In the genomic region with DNA sequence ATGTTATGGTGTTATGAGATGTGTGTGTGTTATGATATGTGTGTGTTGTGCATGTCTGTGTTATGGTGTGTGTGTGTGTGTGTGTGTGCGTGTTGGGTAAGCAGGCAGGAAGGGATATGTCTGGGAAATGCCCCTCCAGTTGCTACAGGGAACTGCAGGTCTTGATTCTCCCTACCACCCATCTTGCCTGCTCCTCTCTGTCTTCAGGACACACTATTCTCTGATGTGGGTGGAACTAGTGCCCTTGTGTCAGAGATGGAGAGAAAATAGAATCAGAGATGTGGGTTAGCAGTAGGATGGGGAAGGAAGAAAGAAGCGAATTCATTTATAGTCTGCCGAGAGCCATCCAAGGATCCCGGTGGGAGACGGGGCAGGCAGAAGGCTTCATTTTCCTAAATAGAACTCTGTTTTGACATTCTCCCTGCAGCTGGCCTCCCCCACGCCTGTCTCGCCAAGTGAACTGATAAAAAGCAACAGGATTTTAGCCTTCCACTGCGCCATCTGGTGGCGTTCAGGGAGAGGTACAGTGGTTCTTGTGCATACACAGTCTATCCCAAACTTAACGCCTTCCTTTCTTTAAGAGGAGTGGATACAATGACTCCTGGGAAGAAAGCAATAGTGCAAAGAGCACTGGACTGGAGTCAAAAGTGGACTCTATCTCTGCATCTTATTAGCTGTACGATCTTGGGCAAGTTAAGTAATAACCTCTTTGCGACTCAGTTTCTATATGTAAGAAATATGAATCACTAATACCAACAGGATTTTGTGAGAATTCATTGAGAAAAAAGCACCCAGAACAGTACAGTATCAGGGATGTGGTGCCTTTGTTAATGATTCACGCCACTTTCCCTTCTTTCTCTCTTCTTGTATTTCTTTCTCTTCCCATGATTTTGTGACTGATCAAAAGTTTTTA, we compare ENCODE assay signal across 8 cellular contexts. TPM values are rescaled to one million over a fixed set of nuclear protein-coding genes. Genes with fewer than 3 reads are reported as not detected.
A peak's percentile ranks its signal among the peaks of the same experiment; 100 is the strongest.
DNase-seq lines count a peak whose midpoint lies in the region; ATAC-seq, FAIRE-seq and TF ChIP-seq lines count a peak whose summit lies in the region.

No MANE protein-coding gene starts in this region.

- ATAC-seq in HG02870 (IDR thresholded peaks at IDR 0.05; ENCODE audit: unreplicated experiment) = peak; percentile 77
- ATAC-seq in K562 = peak; percentile 91

- no peaks in the 10 kb centered on the region for H3K36me3 ChIP-seq in K562 (ENCODE audit: control insufficient read depth, insufficient read depth, low read length)

- H3K79me2 ChIP-seq in K562 (ENCODE audit: control insufficient read depth, insufficient read depth, low read length) = no peaks in the 10 kb centered on the region

- TF ChIP-seq POLR2A in K562 (conservative IDR thresholded peaks at IDR 0.05) = no peak

- BruUV-seq in K562 (replicated peaks; lab: Mats Ljungman, UMichigan) = no TSS peak

- FAIRE-seq in TTC549 (lab: Jason Lieb, UNC) (peak; percentile 56), K562 (lab: Jason Lieb, UNC) (peak; percentile 98)

- H3K4me1 Mint-ChIP-seq in immature natural killer cell = peaks cover 3 to 6% of the 10 kb centered on the region in 2 donors

- H3K36me3 Mint-ChIP-seq in immature natural killer cell = no peaks in the 10 kb centered on the region

- no peak overlapping the region for H3K9ac ChIP-seq in K562 (ENCODE audit: insufficient read depth in 1 of 2, low read depth in 2 of 2, low read length in 2 of 2)

- no peaks in the 10 kb centered on the region for H3K9me1 ChIP-seq in K562 (ENCODE audit: control insufficient read depth, insufficient read depth, low read length)

- no peaks in the 10 kb centered on the region for H3K9me3 Mint-ChIP-seq in immature natural killer cell

- H3K27ac Mint-ChIP-seq in immature natural killer cell = no peak overlapping the region

- POLR2A ChIA-PET in K562 (lab: Yijun Ruan, JAX) = interaction anchor here (0.6 kb wide), 2 partner anchors 14 to 50 kb away, joined by 3 to 4 read pairs; partner anchors contain the start of gene MGST2

- peak overlapping the region in 2 of 5 donors; percentile 3 to 9 for H3K4me3 Mint-ChIP-seq in immature natural killer cell

- peak; percentile 87 to 93 (median 89) for TF ChIP-seq CTCF in K562 (IDR thresholded peaks at IDR 0.05 in 2 of 3, conservative IDR thresholded peaks at IDR 0.05 in 1 of 3; ENCODE audit: insufficient read depth in 2 of 3, low read depth in 1 of 3, low read length in 3 of 3)

- peaks cover 3 to 8% (median 4%) of the 10 kb centered on the region in 3 donors for H3K27me3 Mint-ChIP-seq in immature natural killer cell (ENCODE audit: low read depth in 3 of 3)

- H3K27ac ChIP-seq in K562 (ENCODE audit: extremely low read depth, low read depth, low read length) = no peak overlapping the region

- H4K20me1 ChIP-seq in K562 (replicated peaks; ENCODE audit: control insufficient read depth, insufficient read depth, low read length) = no peaks in the 10 kb centered on the region; the same call in 1 of the 2 replicates

- 7% methylated on average over 13 of the region's 13 CpGs for WGBS in K562 (ENCODE audit: insufficient coverage, low coverage, missing lambda C conversion rate)

- in situ Hi-C loops in K562 (cut with MboI) = loop anchor here (5.0 kb wide), 1 partner anchor 44 kb away; no protein-coding TSS in a partner anchor

- peaks cover 0 to 3% of the 10 kb centered on the region in 2 experiments; a peak in 2 of 5 replicates for H3K4me1 ChIP-seq in K562 (replicated peaks in 1 of 2; ENCODE audit: control insufficient read depth in 2 of 2, insufficient read depth in 2 of 2, low read length in 2 of 2)

- 0 out of 2 replicates have a peak, but pooled peaks have one; percentile 13 for TF ChIP-seq EP300 in K562 (IDR thresholded peaks at IDR 0.05; ENCODE audit: low read length)

- H3K4me2 ChIP-seq in K562 (ENCODE audit: insufficient read depth, low read length) = no peak overlapping the region

- no peak overlapping the region for H3K4me3 ChIP-seq in K562

- CTCF ChIA-PET in K562 (lab: Yijun Ruan, JAX; ENCODE audit: low intra/inter-chr PET ratio) = interaction anchor here (1.1 to 2.7 kb wide), 4 partner anchors 10 to 621 kb away, joined by 3 to 25 read pairs (median 4); no protein-coding TSS in a partner anchor

- H3K9me3 ChIP-seq in K562 (replicated peaks; ENCODE audit: control insufficient read depth, insufficient read depth, low read depth, low read length) = no peaks in the 10 kb centered on the region

- H3K27me3 ChIP-seq in K562 (ENCODE audit: control insufficient read depth in 2 of 2, insufficient read depth in 2 of 2, low read length in 2 of 2) = peaks cover 7 to 18% of the 10 kb centered on the region in 2 experiments; a peak in 4 of 5 replicates

- DNase-seq in NCI-H1417 (lab: John Stamatoyannopoulos, UW) = peak; percentile 45 to 86 (median 59)
- DNase-seq in NCI-H1417 treated with DMSO at 0.1 percent for 48 hours (lab: John Stamatoyannopoulos, UW) = no peak
- DNase-seq in NCI-H2081 treated with DMSO at 0.1 percent for 48 hours (lab: John Stamatoyannopoulos, UW) = peak; percentile 29
- DNase-seq in K562 (ENCODE audit: extremely low read depth in 1 of 4, low spot score in 3 of 4) = peak; percentile 67 to 91 (median 72)
- DNase-seq in immature natural killer cell = peak; percentile 39 to 53 (median 53)
- DNase-seq in stimulated activated CD4-positive, alpha-beta T cell treated with anti-CD3 and anti-CD28 coated beads, Interleukin-12 subunit alpha, Interleukin-12 subunit beta, amount 100 ng/mL, for 24 hours (ENCODE audit: low read depth in 2 of 2) = peak; percentile 28 to 51

- TF ChIP-seq RAD21 in K562 (CRISPR knock-in tag; conservative IDR thresholded peaks at IDR 0.05 in 1 of 2, IDR thresholded peaks at IDR 0.05 in 1 of 2) = peak; percentile 80 to 85

- intact Hi-C loops in K562 (cut with micrococcal nuclease) = loop anchor here (1.0 to 10.0 kb wide), 3 partner anchors 48 to 467 kb away; no protein-coding TSS in a partner anchor

- H2AFZ ChIP-seq in K562 (ENCODE audit: low read depth, low read length) = no peak overlapping the region

TF ChIP-seq in K562, 482 proteins besides CTCF, POLR2A, EP300 and RAD21 (continues in another document):
- TF ChIP-seq BACH1 (tag; IDR thresholded peaks at IDR 0.05) (no peak), ATF2 (CRISPR knock-in tag; IDR thresholded peaks at IDR 0.05) (no peak), TAL1 (IDR thresholded peaks at IDR 0.05) (peak; percentile 33; the same call in 1 of the 2 replicates)

RNA-seq across cellular contexts. Expression of gene MGST2, which starts 14.1 kb away (rescaled TPM):
- total RNA-seq in K562 (2011; cell fraction: chromatin; rRNA removed; ENCODE audit: low replicate concordance) = 32.7 and 49.5 TPM in 2 replicates
- total RNA-seq in K562 (2011; cell fraction: nucleolus; rRNA removed) = 34.0 and 43.0 TPM in 2 replicates
- total RNA-seq in K562 (2011; cell fraction: nucleoplasm; rRNA removed) = 49.1 and 50.4 TPM in 2 replicates
- 38.7 and 49.1 TPM in 2 replicates for total RNA-seq in K562 (2014; rRNA removed)
- 82.0 and 94.3 TPM in 2 replicates for total RNA-seq in K562 (2014; rRNA removed; fragmentation: Illumina TruSeq; extraction: Trizol)
- 84.7 and 92.7 TPM in 2 replicates for total RNA-seq in K562 (2015; rRNA removed; fragmentation: Illumina TruSeq; extraction: Trizol)
- total RNA-seq in K562 (2021) = 55.0 and 61.0 TPM in 2 replicates
- polyA plus RNA-seq in K562 (2011; rRNA removed) = 59.5 and 74.6 TPM in 2 replicates
- polyA plus RNA-seq in K562 (2011; cell fraction: cytosol; rRNA removed) = 37.7 and 87.4 TPM in 2 replicates
- 13.9 and 28.1 TPM in 2 replicates for polyA plus RNA-seq in K562 (2011; cell fraction: nucleus; rRNA removed)
- 62.4 and 77.5 TPM in 2 replicates for polyA plus RNA-seq in K562 (2012)
- 80.0 and 84.6 TPM in 2 replicates for polyA plus RNA-seq in K562 (2014; fragmentation: Illumina TruSeq; extraction: Trizol)
- 100 to 1,000 TPM; 108 to 115 TPM for polyA plus RNA-seq in K562 (2014; fragmentation: Nextera tagmentation; extraction: Ambion mirVana)
- 96.7 and 112 TPM in 2 replicates for polyA plus RNA-seq in K562 (2014; rRNA removed)
- polyA minus RNA-seq in K562 (2011; rRNA and poly(A)+ RNA removed) = 23.9 and 27.1 TPM in 2 replicates
- polyA minus RNA-seq in K562 (2011; cell fraction: cytosol; rRNA and poly(A)+ RNA removed) = 14.1 and 16.5 TPM in 2 replicates
- polyA minus RNA-seq in K562 (2011; cell fraction: nucleus; rRNA and poly(A)+ RNA removed) = 11.4 and 23.4 TPM in 2 replicates
- polyA plus RNA-seq in immature natural killer cell = 10 to 100 TPM; 53.9 to 70.1 (median 56.7) TPM
